ENCODE assay signal across 27 cellular contexts in genomic region chr12:82009524-82009923, GRCh38.
"Had no signal": no experiment of that assay in that cellular context is flagged by ENCODE, and none has a peak within 500 bp of the region (broad histone marks: within the 10 kb centered on the region; RNA-seq: fewer than 3 reads in every experiment).

No MANE protein-coding gene starts in this region.

- H3K27ac Mint-ChIP-seq: stimulated activated effector memory CD8-positive, alpha-beta T cell treated with anti-CD3 and anti-CD28 coated beads, Interleukin-12 subunit alpha, Interleukin-12 subunit beta, amount 100 ng/mL, for 72 hours; stimulated activated memory B cell treated with anti-CD40 and anti-IgM and Interleukin-4, amounts not matched to agents 10 μg/mL and 1 μg/mL and 100 μg/mL, for 72 hours; stimulated activated naive CD8-positive, alpha-beta T cell treated with anti-CD3 and anti-CD28 coated beads, Interleukin-15, amount 100 ng/mL, for 72 hours; stimulated activated naive CD8-positive, alpha-beta T cell treated with anti-CD3 and anti-CD28 coated beads, Interleukin-15, Interleukin-2, amounts not matched to agents 100 ng/mL and 50 ng/mL, for 24 hours; type B pancreatic cell had no signal

- H3K27me3 ChIP-seq: stomach, suprapubic skin, testis, thyroid gland, tibial artery, tibial nerve, transverse colon, upper lobe of left lung, uterus, vagina had no signal

- H3K36me3 Mint-ChIP-seq: stimulated activated effector memory CD8-positive, alpha-beta T cell treated with anti-CD3 and anti-CD28 coated beads, Interleukin-12 subunit alpha, Interleukin-12 subunit beta, amount 100 ng/mL, for 72 hours; stimulated activated memory B cell treated with anti-CD40 and anti-IgM and Interleukin-4, amounts not matched to agents 10 μg/mL and 1 μg/mL and 100 μg/mL, for 72 hours; stimulated activated naive B cell treated with anti-CD40 and anti-IgM and Interleukin-4, amounts not matched to agents 10 μg/mL and 1 μg/mL and 100 μg/mL, for 72 hours; type B pancreatic cell had no signal

- DNase-seq: stimulated activated CD4-positive, alpha-beta T cell treated with anti-CD3 and anti-CD28 coated beads, Interleukin-2, amount 100 ng/mL, for 48 hours; stimulated activated CD4-positive, alpha-beta T cell treated with anti-CD3 and anti-CD28 coated beads, Interleukin-4, amount 100 ng/mL, for 1 hour; stimulated activated CD4-positive, alpha-beta T cell treated with anti-CD3 and anti-CD28 coated beads, Interleukin-4, amount 100 ng/mL, for 24 hours; stimulated activated CD4-positive, alpha-beta T cell treated with anti-CD3 and anti-CD28 coated beads, Interleukin-4, amount 100 ng/mL, for 4 hours; stimulated activated CD8-positive, alpha-beta memory T cell treated with anti-CD3 and anti-CD28 coated beads, Interleukin-4, amount 100 ng/mL, for 48 hours; stimulated activated naive B cell treated with anti-CD40 and anti-IgM and Interleukin-4, amounts not matched to agents 10 μg/mL and 1 μg/mL and 100 μg/mL, for 72 hours; stimulated activated naive CD4-positive, alpha-beta T cell; stimulated activated naive CD4-positive, alpha-beta T cell treated with Interleukin-2 at 50 U/mL for 16 hours; stimulated activated naive CD8-positive, alpha-beta T cell treated with anti-CD3 and anti-CD28 coated beads, Interleukin-15, amount 100 ng/mL, for 72 hours; stimulated activated naive CD8-positive, alpha-beta T cell treated with anti-CD3 and anti-CD28 coated beads, Interleukin-15, Interleukin-2, amounts not matched to agents 100 U/mL and 50 U/mL, for 24 hours; stomach; substantia nigra; testis; thyroid gland; tibial artery; transverse colon; trophoblast cell; upper lobe of left lung; uterus had no signal

- H3K9me3 Mint-ChIP-seq: stimulated activated effector memory CD8-positive, alpha-beta T cell treated with anti-CD3 and anti-CD28 coated beads, Interleukin-12 subunit alpha, Interleukin-12 subunit beta, amount 100 ng/mL, for 72 hours; stimulated activated naive CD8-positive, alpha-beta T cell treated with anti-CD3 and anti-CD28 coated beads, Interleukin-15, amount 100 ng/mL, for 72 hours; stimulated activated naive CD8-positive, alpha-beta T cell treated with anti-CD3 and anti-CD28 coated beads, Interleukin-15, Interleukin-2, amounts not matched to agents 100 ng/mL and 50 ng/mL, for 24 hours; type B pancreatic cell had no signal

- H3K27ac ChIP-seq: stomach, suprapubic skin, testis, thoracic aorta, thyroid gland, tibial artery, tibial nerve, transverse colon, upper lobe of left lung, uterus, vagina had no signal

- H3K27me3 Mint-ChIP-seq: stimulated activated memory B cell treated with anti-CD40 and anti-IgM and Interleukin-4, amounts not matched to agents 10 μg/mL and 1 μg/mL and 100 μg/mL, for 72 hours; stimulated activated naive B cell treated with anti-CD40 and anti-IgM and Interleukin-4, amounts not matched to agents 10 μg/mL and 1 μg/mL and 100 μg/mL, for 72 hours; stimulated activated naive CD8-positive, alpha-beta T cell treated with anti-CD3 and anti-CD28 coated beads, Interleukin-15, amount 100 ng/mL, for 72 hours; stimulated activated naive CD8-positive, alpha-beta T cell treated with anti-CD3 and anti-CD28 coated beads, Interleukin-15, Interleukin-2, amounts not matched to agents 100 ng/mL and 50 ng/mL, for 24 hours; type B pancreatic cell had no signal

- H3K4me1 Mint-ChIP-seq: stimulated activated effector memory CD8-positive, alpha-beta T cell treated with anti-CD3 and anti-CD28 coated beads, Interleukin-12 subunit alpha, Interleukin-12 subunit beta, amount 100 ng/mL, for 72 hours; stimulated activated memory B cell treated with anti-CD40 and anti-IgM and Interleukin-4, amounts not matched to agents 10 μg/mL and 1 μg/mL and 100 μg/mL, for 72 hours; stimulated activated naive B cell treated with anti-CD40 and anti-IgM and Interleukin-4, amounts not matched to agents 10 μg/mL and 1 μg/mL and 100 μg/mL, for 72 hours; stimulated activated naive CD8-positive, alpha-beta T cell treated with anti-CD3 and anti-CD28 coated beads, Interleukin-15, amount 100 ng/mL, for 72 hours had no signal

- H3K9me3 ChIP-seq: stomach, suprapubic skin, testis, thoracic aorta, thyroid gland, tibial artery, transverse colon, upper lobe of left lung, uterus, vagina had no signal

- H3K4me3 ChIP-seq: stomach, suprapubic skin, testis, thoracic aorta, thyroid gland, tibial artery, tibial nerve, transverse colon, upper lobe of left lung, uterus, vagina had no signal

- H3K4me1 ChIP-seq: stomach, suprapubic skin, testis, thyroid gland, tibial artery, tibial nerve, transverse colon, upper lobe of left lung, uterus, vagina had no signal

- ATAC-seq: stimulated activated effector memory CD8-positive, alpha-beta T cell treated with anti-CD3 and anti-CD28 coated beads, Interleukin-12 subunit alpha, Interleukin-12 subunit beta, amount 100 ng/mL, for 72 hours; stimulated activated memory B cell treated with anti-CD40 and anti-IgM and Interleukin-4, amounts not matched to agents 10 μg/mL and 1 μg/mL and 100 μg/mL, for 72 hours; stimulated activated naive B cell treated with anti-CD40 and anti-IgM and Interleukin-4, amounts not matched to agents 10 μg/mL and 1 μg/mL and 100 μg/mL, for 72 hours; stimulated activated naive CD8-positive, alpha-beta T cell treated with anti-CD3 and anti-CD28 coated beads, Interleukin-15, amount 100 ng/mL, for 72 hours; stimulated activated naive CD8-positive, alpha-beta T cell treated with anti-CD3 and anti-CD28 coated beads, Interleukin-15, Interleukin-2, amounts not matched to agents 100 U/mL and 50 U/mL, for 24 hours had no signal

- H3K4me3 Mint-ChIP-seq: stimulated activated effector memory CD8-positive, alpha-beta T cell treated with anti-CD3 and anti-CD28 coated beads, Interleukin-12 subunit alpha, Interleukin-12 subunit beta, amount 100 ng/mL, for 72 hours; stimulated activated memory B cell treated with anti-CD40 and anti-IgM and Interleukin-4, amounts not matched to agents 10 μg/mL and 1 μg/mL and 100 μg/mL, for 72 hours; stimulated activated naive B cell treated with anti-CD40 and anti-IgM and Interleukin-4, amounts not matched to agents 10 μg/mL and 1 μg/mL and 100 μg/mL, for 72 hours; stimulated activated naive CD8-positive, alpha-beta T cell treated with anti-CD3 and anti-CD28 coated beads, Interleukin-15, amount 100 ng/mL, for 72 hours; stimulated activated naive CD8-positive, alpha-beta T cell treated with anti-CD3 and anti-CD28 coated beads, Interleukin-15, Interleukin-2, amounts not matched to agents 100 ng/mL and 50 ng/mL, for 24 hours; type B pancreatic cell had no signal

- H3K36me3 ChIP-seq: stomach, suprapubic skin, thoracic aorta, thyroid gland, tibial artery, tibial nerve, transverse colon, upper lobe of left lung, uterus, vagina had no signal
